ENCODE assay signal across 33 cellular contexts in genomic region chr4:44438687-44439086, GRCh38. TPM values are rescaled to one million over a fixed set of nuclear protein-coding genes. Genes with fewer than 3 reads are reported as not detected.
"Had no signal": no experiment of that assay in that cellular context is flagged by ENCODE, and none has a peak within 500 bp of the region (broad histone marks: within the 10 kb centered on the region; RNA-seq: fewer than 3 reads in every experiment).

No MANE protein-coding gene starts in this region.

- H3K4me3 ChIP-seq: MG63, Peyer's patch, SJSA1 had no signal

- H3K36me3 ChIP-seq: brain microvascular endothelial cell, MG63, Peyer's patch, SJSA1 had no signal

- ATAC-seq: activated CD8-positive, alpha-beta T cell treated with anti-CD3 and anti-CD28 coated beads for 36 hours; activated T-cell treated with anti-CD3 and anti-CD28 coated beads, Interleukin-2, amount 50 U/mL, for 72 hours; activated T-helper 17 cell treated with anti-CD3 and anti-CD28 coated beads, Interleukin-2, amount 50 U/mL, for 72 hours; PC-3 had no signal

- H3K9ac ChIP-seq: SK-N-SH had no signal

- H3K4me2 ChIP-seq: SK-N-SH had no signal

- H3K27ac ChIP-seq: brain microvascular endothelial cell, Peyer's patch, SJSA1 had no signal

- DNase-seq: activated CD4-positive, alpha-beta T cell treated with anti-CD3 and anti-CD28 coated beads, Interleukin-2, amount 10 ng/mL, durations not matched to agents 24 days and 14 days; activated CD4-positive, alpha-beta T cell treated with anti-CD3 and anti-CD28 coated beads, Interleukin-2, amount 50 U/mL, for 4 hours; activated CD8-positive, alpha-beta T cell treated with anti-CD3 and anti-CD28 coated beads for 36 hours; activated effector memory CD4-positive, alpha-beta T cell treated with anti-CD3 and anti-CD28 coated beads, Interleukin-2, amount 50 U/mL, for 16 hours; activated naive CD4-positive, alpha-beta T cell; activated naive CD4-positive, alpha-beta T cell treated with anti-CD3 and anti-CD28 coated beads, Interleukin-2, amount 50 U/mL, for 16 hours; activated naive CD8-positive, alpha-beta T cell treated with anti-CD3 and anti-CD28 coated beads for 36 hours; activated T-cell treated with anti-CD3 and anti-CD28 coated beads, Interleukin-2, amount 50 U/mL, for 1 hour; activated T-cell treated with anti-CD3 and anti-CD28 coated beads, Interleukin-2, amount 50 U/mL, for 72 hours; amniotic stem cell; aorta; brain microvascular endothelial cell; central memory CD4-positive, alpha-beta T cell; Kasumi-1; KBM-7; MG63; NCI-H1048; NCI-H1105 treated with DMSO at 0.1 percent for 48 hours; NCI-H1436; NCI-H1694; NCI-H1930; NCI-H2081 treated with DMSO at 0.1 percent for 48 hours; NCI-H510A; NCI-H69; NK-92 treated with Interleukin-12 subunit alpha and Interleukin-12 subunit beta, amount 100 ng/mL, for 24 hours; PC-3; Peyer's patch; RPMI8226; SHP77 treated with DMSO at 0.1 percent for 48 hours; SK-N-SH had no signal

- H3K27me3 ChIP-seq: brain microvascular endothelial cell, MG63, Peyer's patch, SJSA1 had no signal

- H3K9me3 ChIP-seq: MG63, Peyer's patch, SJSA1, SK-N-SH had no signal

- H3K4me1 ChIP-seq: Peyer's patch, SJSA1 had no signal

RNA-seq across cellular contexts. Expression of gene KCTD8, which starts 9.9 kb away (rescaled TPM):
- total RNA-seq: activated CD4-positive, alpha-beta T cell treated with anti-CD3 and anti-CD28 coated beads, Interleukin-2, amount 10 ng/mL, durations not matched to agents 24 days and 14 days; activated CD8-positive, alpha-beta memory T cell treated with anti-CD3 and anti-CD28 coated beads for 36 hours; activated CD8-positive, alpha-beta T cell treated with anti-CD3 and anti-CD28 coated beads for 36 hours; activated naive CD8-positive, alpha-beta T cell treated with anti-CD3 and anti-CD28 coated beads for 36 hours; activated T-cell treated with anti-CD3 and anti-CD28 coated beads, Interleukin-2, amount 50 U/mL, for 72 hours; activated T-helper 17 cell treated with anti-CD3 and anti-CD28 coated beads, Interleukin-2, amount 50 U/mL, for 72 hours; PC-3; Peyer's patch; SJSA1 had no signal
- polyA plus RNA-seq: SK-N-SH had no signal
